ENCODE assay signal across 26 cellular contexts in the genomic region with DNA sequence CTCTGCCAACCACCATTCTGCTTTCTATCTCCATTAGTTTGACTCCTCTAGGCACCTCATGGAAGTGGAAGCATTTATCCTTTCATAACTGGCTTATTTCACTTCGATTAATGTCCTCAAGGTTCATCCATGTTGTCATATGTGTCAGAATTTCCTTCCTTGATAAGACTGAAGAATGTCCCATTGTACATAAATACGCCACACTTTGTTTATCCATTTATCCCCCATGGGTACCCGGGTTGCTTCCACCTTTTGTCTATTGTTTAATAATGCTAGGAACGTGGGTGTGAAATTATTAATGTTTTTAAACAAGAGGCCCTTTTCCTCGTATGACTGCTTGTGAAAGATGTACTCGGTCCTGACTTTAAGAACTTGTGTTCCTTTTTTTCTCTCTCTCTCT. TPM values are rescaled to one million over a fixed set of nuclear protein-coding genes. Genes with fewer than 3 reads are reported as not detected.
"Had no signal": no experiment of that assay in that cellular context is flagged by ENCODE, and none has a peak within 500 bp of the region (broad histone marks: within the 10 kb centered on the region; RNA-seq: fewer than 3 reads in every experiment).

No MANE protein-coding gene starts in this region.

- H3K36me3 ChIP-seq: pancreas, prostate gland, right lobe of liver, sigmoid colon, suprapubic skin, tibial artery, transverse colon, upper lobe of right lung, uterus had no signal

- H3K4me1 ChIP-seq: pancreas, prostate gland, right lobe of liver, sigmoid colon, suprapubic skin, testis, tibial artery, upper lobe of right lung, uterus had no signal

- DNase-seq: naive thymus-derived CD8-positive, alpha-beta T cell; nephron progenitor cell; nucleus accumbens; pancreas; right lobe of liver; sigmoid colon; small intestine; stimulated activated CD4-positive, alpha-beta T cell treated with anti-CD3 and anti-CD28 coated beads, Interleukin-15, amount 100 ng/mL, for 24 hours; stimulated activated CD4-positive, alpha-beta T cell treated with anti-CD3 and anti-CD28 coated beads, Interleukin-2, amount 100 ng/mL, for 24 hours; stimulated activated CD4-positive, alpha-beta T cell treated with anti-CD3 and anti-CD28 coated beads, Interleukin-2, amount 100 ng/mL, for 48 hours; stimulated activated CD4-positive, alpha-beta T cell treated with anti-CD3 and anti-CD28 coated beads, Interleukin-4, amount 100 ng/mL, for 24 hours; stimulated activated naive CD4-positive, alpha-beta T cell; stimulated activated naive CD8-positive, alpha-beta T cell treated with anti-CD3 and anti-CD28 coated beads, Interleukin-15, amount 100 ng/mL, for 72 hours; stimulated activated naive CD8-positive, alpha-beta T cell treated with anti-CD3 and anti-CD28 coated beads, Interleukin-15, Interleukin-2, amounts not matched to agents 100 U/mL and 50 U/mL, for 24 hours; testis; transverse colon; upper lobe of right lung; uterus had no signal

- H3K27me3 ChIP-seq: neutrophil, pancreas, right lobe of liver, sigmoid colon, suprapubic skin, testis, tibial artery, transverse colon, upper lobe of right lung, uterus had no signal

- ATAC-seq: naive thymus-derived CD8-positive, alpha-beta T cell; natural killer cell treated with Interleukin-12 subunit alpha and Interleukin-12 subunit beta and Interleukin-15 and Interleukin-18, amount 100 ng/mL, for 72 hours; pancreas; right lobe of liver; stimulated activated effector memory CD8-positive, alpha-beta T cell treated with anti-CD3 and anti-CD28 coated beads, Interleukin-12 subunit alpha, Interleukin-12 subunit beta, amount 100 ng/mL, for 72 hours; stimulated activated naive CD8-positive, alpha-beta T cell treated with anti-CD3 and anti-CD28 coated beads, Interleukin-15, amount 100 ng/mL, for 72 hours; stimulated activated naive CD8-positive, alpha-beta T cell treated with anti-CD3 and anti-CD28 coated beads, Interleukin-15, Interleukin-2, amounts not matched to agents 100 U/mL and 50 U/mL, for 24 hours; upper lobe of right lung had no signal

- FAIRE-seq: pancreas, small intestine had no signal

- H3K27ac ChIP-seq: neutrophil, pancreas, prostate gland, right lobe of liver, sigmoid colon, suprapubic skin, testis, tibial artery, transverse colon, upper lobe of right lung, uterus had no signal

- H3K9me3 ChIP-seq: neutrophil, pancreas, prostate gland, right lobe of liver, sigmoid colon, suprapubic skin, testis, tibial artery, transverse colon, upper lobe of right lung, uterus had no signal

- H3K4me3 ChIP-seq: pancreas, prostate gland, right lobe of liver, sigmoid colon, suprapubic skin, testis, tibial artery, transverse colon, upper lobe of right lung, uterus had no signal

RNA-seq across cellular contexts. Expression of a gene that starts 12.9 kb away (rescaled TPM):
- total RNA-seq: naive thymus-derived CD8-positive, alpha-beta T cell; neural crest cell; osteocyte had no signal
- polyA plus RNA-seq: naive thymus-derived CD8-positive, alpha-beta T cell had no signal
